2 cellular contexts compared by ENCODE assay signal in genomic region chr1:29709711-29710169, GRCh38.
A peak's percentile ranks its signal among the peaks of the same experiment; 100 is the strongest.
TF ChIP-seq lines count a peak whose summit lies in the region.

No MANE protein-coding gene starts in this region.

TF ChIP-seq in HCT116, 20 proteins besides CTCF, POLR2A, EP300 and RAD21 (continued from another document):
- TF ChIP-seq REST (IDR thresholded peaks at IDR 0.05; ENCODE audit: low read depth) (no peak), YY1 (IDR thresholded peaks at IDR 0.05; ENCODE audit: extremely low read depth, insufficient replicate concordance, low read depth, low read length) (no peak), ELF1 (IDR thresholded peaks at IDR 0.05; ENCODE audit: borderline replicate concordance, low read depth) (no peak), CBX3 (IDR thresholded peaks at IDR 0.05; ENCODE audit: low read depth) (no peak), SP1 (IDR thresholded peaks at IDR 0.05; ENCODE audit: low read depth) (peak; percentile 81), ZFX (IDR thresholded peaks at IDR 0.05) (0 out of 2 replicates have a peak, but pooled peaks have one; percentile 9), JUND (IDR thresholded peaks at IDR 0.05) (peak; percentile 80), ATF3 (IDR thresholded peaks at IDR 0.05) (no peak), EGR1 (IDR thresholded peaks at IDR 0.05; ENCODE audit: low read depth) (no peak), ZBTB33 (IDR thresholded peaks at IDR 0.05; ENCODE audit: extremely low read depth, insufficient replicate concordance, low read length) (no peak), MAX (IDR thresholded peaks at IDR 0.05) (peak; percentile 35), SRF (IDR thresholded peaks at IDR 0.05; ENCODE audit: low read depth) (no peak)

TF ChIP-seq in SK-N-SH, 30 proteins besides CTCF, POLR2A, EP300 and RAD21 (continued from another document):
- TF ChIP-seq MXI1 (IDR thresholded peaks at IDR 0.05; ENCODE audit: low read depth, low read length) (no peak), GATA2 (CRISPR knock-in tag; IDR thresholded peaks at IDR 0.05) (no peak), TCF12 (IDR thresholded peaks at IDR 0.05) (peak; percentile 75), USF2 (IDR thresholded peaks at IDR 0.05; ENCODE audit: borderline replicate concordance, low read depth, low read length) (no peak), RXRA (IDR thresholded peaks at IDR 0.05; ENCODE audit: borderline replicate concordance, low read depth) (0 out of 2 replicates have a peak, but pooled peaks have one; percentile 33), ELF1 (IDR thresholded peaks at IDR 0.05) (no peak), ZBTB33 (IDR thresholded peaks at IDR 0.05; ENCODE audit: borderline replicate concordance, low read depth) (peak; percentile 32; the same call in 1 of the 2 replicates), MAX (IDR thresholded peaks at IDR 0.05; ENCODE audit: low read depth) (peak; percentile 59), MEF2A (IDR thresholded peaks at IDR 0.05; ENCODE audit: borderline replicate concordance, low read depth) (no peak), YY1 (IDR thresholded peaks at IDR 0.05; ENCODE audit: low read depth) (no peak; the same call in 1 of the 2 replicates), RCOR1 (IDR thresholded peaks at IDR 0.05; ENCODE audit: low read length) (no peak), USF1 (IDR thresholded peaks at IDR 0.05; ENCODE audit: borderline replicate concordance, low read depth) (no peak), POLR2AphosphoS5 (IDR thresholded peaks at IDR 0.05; ENCODE audit: low read depth, low read length) (peak; percentile 18; the same call in 1 of the 2 replicates), SIN3A (IDR thresholded peaks at IDR 0.05; ENCODE audit: borderline replicate concordance, low read depth, low read length) (no peak), FOXJ3 (CRISPR knock-in tag; IDR thresholded peaks at IDR 0.05) (no peak), RFX5 (IDR thresholded peaks at IDR 0.05; ENCODE audit: low read length) (no peak), PBX3 (IDR thresholded peaks at IDR 0.05) (peak; percentile 68), SMC3 (IDR thresholded peaks at IDR 0.05; ENCODE audit: low read depth, low read length) (no peak), IRF3 (IDR thresholded peaks at IDR 0.05; ENCODE audit: low read depth, low read length) (no peak), GABPA (IDR thresholded peaks at IDR 0.05; ENCODE audit: low read depth) (peak; percentile 30; the same call in 1 of the 2 replicates), NFIC (IDR thresholded peaks at IDR 0.05; ENCODE audit: borderline replicate concordance) (peak; percentile 88), CHD2 (IDR thresholded peaks at IDR 0.05; ENCODE audit: low read length, partially characterized antibody) (no peak)
